10 cellular contexts compared by ENCODE assay signal in the genomic region with DNA sequence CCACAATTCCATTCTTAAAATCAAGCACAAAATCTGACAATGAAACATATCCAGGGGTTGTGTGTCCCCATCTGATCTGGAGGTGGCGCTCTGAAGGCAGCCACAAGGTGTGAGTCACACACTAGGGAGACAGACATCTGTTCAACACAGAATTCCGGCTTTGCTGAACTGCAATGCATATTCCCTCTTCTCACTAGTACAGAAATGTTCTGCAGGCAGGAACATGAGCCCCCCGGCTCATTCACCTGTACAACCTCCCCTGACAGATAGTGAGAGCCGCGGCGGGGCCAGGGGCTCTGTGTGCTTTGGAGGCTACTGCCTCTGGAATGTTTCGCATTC. TPM values are rescaled to one million over a fixed set of nuclear protein-coding genes. Genes with fewer than 3 reads are reported as not detected.
DNase-seq lines count a peak whose midpoint lies in the region; ATAC-seq, FAIRE-seq and TF ChIP-seq lines count a peak whose summit lies in the region.
"Had no signal": no experiment of that assay in that cellular context is flagged by ENCODE, and none has a peak within 500 bp of the region (broad histone marks: within the 10 kb centered on the region; RNA-seq: fewer than 3 reads in every experiment).

No MANE protein-coding gene starts in this region.

- peaks cover 23% of the 10 kb centered on the region for H3K36me3 ChIP-seq in A673 (ENCODE audit: insufficient read depth, low read length, poor library complexity, severe bottlenecking)
- no peaks in the 10 kb centered on the region for H3K36me3 ChIP-seq in hepatocyte (replicated peaks; ENCODE audit: insufficient read depth, low read depth)

- 86% methylated on average over 7 of the region's 7 CpGs for WGBS in hepatocyte (ENCODE audit: low lambda C conversion rate, missing lambda C conversion rate)

- H3K27me3 Mint-ChIP-seq in T-cell, result no peaks in the 10 kb centered on the region

- no peak overlapping the region for H3K4me3 ChIP-seq in A673 (ENCODE audit: low read depth, low read length, poor library complexity, severe bottlenecking)
- H3K4me3 ChIP-seq in hepatocyte, result no peak overlapping the region

- H3K9me3 ChIP-seq in A673 (ENCODE audit: low read depth, low read length, poor library complexity, severe bottlenecking) (no peaks in the 10 kb centered on the region), hepatocyte (ENCODE audit: low read depth) (no peaks in the 10 kb centered on the region)

- peaks cover 0 to 8% (median 1%) of the 10 kb centered on the region in 3 donors for H3K4me1 Mint-ChIP-seq in T-cell

- no peak overlapping the region for H3K4me3 Mint-ChIP-seq in T-cell

- no peak overlapping the region for H3K4me2 ChIP-seq in hepatocyte

- intact Hi-C loops in A673 (cut with micrococcal nuclease; ENCODE audit: unreplicated experiment), result no loop called here

- BruUV-seq in A673 (replicated peaks; lab: Mats Ljungman, UMichigan), result TSS peak; percentile 89

- H2AFZ ChIP-seq in hepatocyte, result no peak overlapping the region

- H3K27me3 ChIP-seq in A673 (replicated peaks; ENCODE audit: insufficient read depth, low read depth, low read length, poor library complexity) (no peaks in the 10 kb centered on the region), hepatocyte (no peaks in the 10 kb centered on the region)

- 0 out of 2 replicates have a peak, but pooled peaks have one; percentile 33 for TF ChIP-seq POLR2A in GM12892 (IDR thresholded peaks at IDR 0.05; ENCODE audit: low read depth, low read length)

- no peak for FAIRE-seq in GM12892 (lab: Jason Lieb, UNC)
- FAIRE-seq: GM18507 had no signal

- TF ChIP-seq CTCF in A673 (conservative IDR thresholded peaks at IDR 0.05; ENCODE audit: low read depth, low read length) (peak; percentile 46), hepatocyte (IDR thresholded peaks at IDR 0.05; ENCODE audit: poor library complexity) (peak; percentile 38)

- H3K9me3 Mint-ChIP-seq in T-cell, result no peaks in the 10 kb centered on the region

- H3K79me2 ChIP-seq in hepatocyte, result no peaks in the 10 kb centered on the region

- peaks cover 49% of the 10 kb centered on the region for H3K36me3 Mint-ChIP-seq in T-cell

- ATAC-seq in T-cell (replicated peaks in 1 of 4) (peak in 3 of 4 experiments; percentile 32 to 33 (median 32)), GM18519 (IDR thresholded peaks at IDR 0.05; ENCODE audit: low FRiP score, unreplicated experiment) (no peak), HG02763 (IDR thresholded peaks at IDR 0.05; ENCODE audit: unreplicated experiment) (no peak)

- POLR2A ChIA-PET in A673 (lab: Charles Lee; ENCODE audit: low non-redundant PET) (no interaction called here), T-cell (lab: Charles Lee) (no interaction called here)

- DNase-seq in A673 (ENCODE audit: low spot score), result peak; percentile 19
- no peak for DNase-seq in GM12892 (ENCODE audit: insufficient read length)
- DNase-seq in T-cell, result no peak
- DNase-seq in hepatocyte (ENCODE audit: low spot score), result no peak
- DNase-seq in DMS153 treated with DMSO at 0.1 percent for 48 hours (lab: John Stamatoyannopoulos, UW; ENCODE audit: unreplicated experiment), result no peak
- DNase-seq in HPDE6-E6E7 (ENCODE audit: extremely low spot score), result no peak
- DNase-seq: T-helper 1 cell had no signal

- peak overlapping the region in 1 of 2 donors; percentile 6 for H3K27ac Mint-ChIP-seq in T-cell

- H3K27ac ChIP-seq in A673 (ENCODE audit: low read depth, low read length, poor library complexity, severe bottlenecking), result no peak overlapping the region
- H3K27ac ChIP-seq in hepatocyte, result no peak overlapping the region

- H3K4me1 ChIP-seq in A673 (ENCODE audit: insufficient read depth, low read length, poor library complexity, severe bottlenecking) (no peaks in the 10 kb centered on the region), hepatocyte (ENCODE audit: insufficient read depth) (no peaks in the 10 kb centered on the region)

- CTCF ChIA-PET in A673 (lab: Charles Lee), result no interaction called here
- CTCF ChIA-PET in T-cell (lab: Charles Lee), result no interaction called here

- no peaks in the 10 kb centered on the region for H3K9me2 ChIP-seq in hepatocyte (replicated peaks; ENCODE audit: insufficient read depth)

- no peaks in the 10 kb centered on the region for H4K20me1 ChIP-seq in hepatocyte (ENCODE audit: insufficient read depth, poor library complexity, severe bottlenecking)

RNA-seq across cellular contexts. Expression of a gene that starts 41.9 kb away (rescaled TPM):
- 196 and 227 TPM in 2 replicates for total RNA-seq in A673 (2021)
- 137 TPM for polyA plus RNA-seq in GM12892 (2012; ENCODE audit: missing spikeins)
- total RNA-seq in T-cell, result 100 to 1,000 TPM; 268 to 308 (median 304) TPM
- total RNA-seq in hepatocyte, result 169 and 176 TPM in 2 replicates
- 177 and 179 TPM in 2 replicates for polyA plus RNA-seq in hepatocyte

RNA-seq across cellular contexts. Expression of a gene that starts 53.4 kb away (rescaled TPM):
- total RNA-seq in A673 (2021) (not detected in 2 replicates), T-cell (1 to 10 TPM; 3.0 to 5.2 (median 4.4) TPM), hepatocyte (2.7 and 6.2 TPM in 2 replicates)
- 3.6 TPM for polyA plus RNA-seq in GM12892 (2012; ENCODE audit: missing spikeins)
- polyA plus RNA-seq in hepatocyte, result 7.1 and 7.8 TPM in 2 replicates

Comparison
In these comparisons a context has a peak if more than half of its experiments do, and no peak if none do; other contexts are left out.
1. ATAC-seq: peak in T-cell (3 of 4); none in GM18519 (single experiment) and HG02763 (single experiment).